9 cellular contexts compared by ENCODE assay signal in genomic region chr4:8631896-8632295, GRCh38. TPM values are rescaled to one million over a fixed set of nuclear protein-coding genes. Genes with fewer than 3 reads are reported as not detected.
DNase-seq lines count a peak whose midpoint lies in the region; ATAC-seq and TF ChIP-seq lines count a peak whose summit lies in the region.
"Not testable (repeated sequence)": the region's sequence is repeated elsewhere in the genome, so short reads cannot be mapped to it uniquely, and the experiment has no call there.
"Had no signal": no experiment of that assay in that cellular context is flagged by ENCODE, and none has a peak within 500 bp of the region (broad histone marks: within the 10 kb centered on the region; RNA-seq: fewer than 3 reads in every experiment).

No MANE protein-coding gene starts in this region.

- WGBS in right cardiac atrium: 68% methylated on average over 2 of the region's 6 CpGs
- 79 to 84% (median 81%) methylated on average over 2 to 3 of the region's 6 CpGs for WGBS in psoas muscle, 3 donors

- H3K4me2 ChIP-seq in DND-41 (ENCODE audit: insufficient read depth, low read length): not testable (repeated sequence)

- ATAC-seq in DND-41 (ENCODE audit: insufficient read depth, low read depth) (0 out of 3 replicates have a peak, but pooled peaks have one; percentile 9), right cardiac atrium (peak; percentile 7 to 30), lower lobe of right lung (peak; percentile 16 to 35), psoas muscle (peak in 1 of 4 donors; percentile 17)
- not testable (repeated sequence) for ATAC-seq in Right ventricle myocardium superior (ENCODE audit: poor library complexity); natural killer cell
- peak; percentile 4 for ATAC-seq in stimulated activated memory B cell treated with anti-CD40 and anti-IgM and Interleukin-4, amounts not matched to agents 10 μg/mL and 1 μg/mL and 100 μg/mL, for 72 hours

- H3K9me3 Mint-ChIP-seq in natural killer cell; stimulated activated memory B cell treated with anti-CD40 and anti-IgM and Interleukin-4, amounts not matched to agents 10 μg/mL and 1 μg/mL and 100 μg/mL, for 72 hours: not testable (repeated sequence)

- not testable (repeated sequence) for H3K36me3 Mint-ChIP-seq in natural killer cell; stimulated activated memory B cell treated with anti-CD40 and anti-IgM and Interleukin-4, amounts not matched to agents 10 μg/mL and 1 μg/mL and 100 μg/mL, for 72 hours

- H3K27ac ChIP-seq in DND-41 (ENCODE audit: low read length); right cardiac atrium (ENCODE audit: low read length); lower lobe of right lung; psoas muscle: not testable (repeated sequence)

- H3K27me3 ChIP-seq in DND-41 (ENCODE audit: insufficient read depth, low read length, poor library complexity); right cardiac atrium (ENCODE audit: control insufficient read depth, insufficient read depth); lower lobe of right lung (ENCODE audit: low read depth); psoas muscle (ENCODE audit: insufficient read depth in 3 of 3, low read length in 2 of 3): not testable (repeated sequence)

- not testable (repeated sequence) for H3K4me1 ChIP-seq in DND-41 (ENCODE audit: insufficient read depth, low read length); right cardiac atrium (ENCODE audit: control insufficient read depth, insufficient read depth, low read length); lower lobe of right lung; psoas muscle

- intact Hi-C loops in Right ventricle myocardium superior (cut with DNase I); right cardiac atrium (cut with DNase I); lower lobe of right lung (cut with DNase I); natural killer cell (cut with micrococcal nuclease); psoas muscle (cut with DNase I): not testable (repeated sequence)

- not testable (repeated sequence) for H3K4me3 Mint-ChIP-seq in natural killer cell; stimulated activated memory B cell treated with anti-CD40 and anti-IgM and Interleukin-4, amounts not matched to agents 10 μg/mL and 1 μg/mL and 100 μg/mL, for 72 hours

- not testable (repeated sequence) for H2AFZ ChIP-seq in DND-41 (ENCODE audit: low read depth, low read length)

- not testable (repeated sequence) for H3K9ac ChIP-seq in DND-41 (ENCODE audit: low read depth, low read length)

- H3K36me3 ChIP-seq in DND-41 (ENCODE audit: insufficient read depth, low read length); lower lobe of right lung; psoas muscle (ENCODE audit: insufficient read depth in 1 of 2, low read depth in 1 of 2): not testable (repeated sequence)

- not testable (repeated sequence) for H3K79me2 ChIP-seq in DND-41 (ENCODE audit: insufficient read depth, low read length)

- H3K9me3 ChIP-seq in DND-41 (ENCODE audit: insufficient read depth, low read length, severe bottlenecking); right cardiac atrium (ENCODE audit: control insufficient read depth, low read length); lower lobe of right lung; psoas muscle: not testable (repeated sequence)

- H3K4me3 ChIP-seq in DND-41 (ENCODE audit: low read depth in 1 of 2, low read length in 2 of 2); right cardiac atrium (ENCODE audit: low read length); lower lobe of right lung; psoas muscle: not testable (repeated sequence)

- not testable (repeated sequence) for H3K27ac Mint-ChIP-seq in natural killer cell; stimulated activated memory B cell treated with anti-CD40 and anti-IgM and Interleukin-4, amounts not matched to agents 10 μg/mL and 1 μg/mL and 100 μg/mL, for 72 hours

- H4K20me1 ChIP-seq in DND-41 (ENCODE audit: insufficient read depth, low read length): not testable (repeated sequence)

- H3K4me1 Mint-ChIP-seq in natural killer cell; stimulated activated memory B cell treated with anti-CD40 and anti-IgM and Interleukin-4, amounts not matched to agents 10 μg/mL and 1 μg/mL and 100 μg/mL, for 72 hours: not testable (repeated sequence)

- not testable (repeated sequence) for TF ChIP-seq CTCF in DND-41 (IDR thresholded peaks at IDR 0.05; ENCODE audit: borderline replicate concordance, extremely low read depth, low read length, poor library complexity, severe bottlenecking); lower lobe of right lung (IDR thresholded peaks at IDR 0.05); natural killer cell (IDR thresholded peaks at IDR 0.05); psoas muscle (IDR thresholded peaks at IDR 0.05)

- H3K27me3 Mint-ChIP-seq in natural killer cell (ENCODE audit: low read depth in 2 of 2); stimulated activated memory B cell treated with anti-CD40 and anti-IgM and Interleukin-4, amounts not matched to agents 10 μg/mL and 1 μg/mL and 100 μg/mL, for 72 hours: not testable (repeated sequence)

- DNase-seq in DND-41, lower lobe of right lung: not testable (repeated sequence)
- DNase-seq in Right ventricle myocardium superior (peak; percentile 27), right cardiac atrium (peak in 2 of 3 donors; percentile 27 to 39), natural killer cell (peak; percentile 28), psoas muscle (peak; percentile 3 to 35)

RNA-seq across cellular contexts. Expression of gene CPZ, which starts 39.3 kb away (rescaled TPM):
- total RNA-seq in Right ventricle myocardium superior (not detected), right cardiac atrium (1 to 10 TPM in 3 of 4 donors, under 1 TPM in 1; 0.34 to 1.3 (median 1.1) TPM), lower lobe of right lung (6.0 TPM), natural killer cell (not detected), psoas muscle (not detected)
- polyA plus RNA-seq in right cardiac atrium (1.5 TPM), psoas muscle (under 1 TPM; 0.04 to 0.30 (median 0.08) TPM)
- total RNA-seq: Calu3; CD4-positive, alpha-beta memory T cell had no signal
- polyA plus RNA-seq: CD4-positive, alpha-beta memory T cell had no signal

RNA-seq across cellular contexts. Expression of gene GPR78, which starts 51.7 kb away (rescaled TPM):
- not detected for total RNA-seq in Right ventricle myocardium superior
- total RNA-seq in right cardiac atrium: under 1 TPM in 1 of 4 donors, not detected in 3; 0.12 TPM
- polyA plus RNA-seq in right cardiac atrium: 0.09 TPM
- 0.21 TPM for total RNA-seq in lower lobe of right lung
- total RNA-seq in natural killer cell: not detected
- total RNA-seq in psoas muscle: not detected
- polyA plus RNA-seq in psoas muscle: not detected
- total RNA-seq: Calu3; CD4-positive, alpha-beta memory T cell had no signal
- polyA plus RNA-seq: CD4-positive, alpha-beta memory T cell had no signal
